8 cellular contexts compared by ENCODE assay signal in genomic region chr19:6372594-6373095, GRCh38. TPM values are rescaled to one million over a fixed set of nuclear protein-coding genes. Genes with fewer than 3 reads are reported as not detected.
A peak's percentile ranks its signal among the peaks of the same experiment; 100 is the strongest.
DNase-seq lines count a peak whose midpoint lies in the region; ATAC-seq and TF ChIP-seq lines count a peak whose summit lies in the region.

Gene ALKBH7 (plus strand): TSS chr19:6372794. CDS start chr19:6372821, 27 bp downstream.

- POLR2A ChIA-PET in AG04450 (lab: Yijun Ruan, JAX): interaction anchor here (0.5 to 2.0 kb wide), 10 partner anchors 10 to 1542 kb away, joined by 3 to 15 read pairs (median 6); partner anchors contain the start of genes CLPP, GTF2F1 and KHSRP

- intact Hi-C loops in spleen (cut with DNase I; ENCODE audit: low total_unique reads): no loop called here

- no peak for TF ChIP-seq CTCF in AG04450 (IDR thresholded peaks at IDR 0.05; ENCODE audit: low read depth, low read length)
- TF ChIP-seq CTCF in spleen (IDR thresholded peaks at IDR 0.05 in 8 of 11, conservative IDR thresholded peaks at IDR 0.05 in 3 of 11): peak in 4 of 11 experiments; percentile 13 to 35 (median 18)

- H3K9me3 ChIP-seq in AG04450 (ENCODE audit: control insufficient read depth, insufficient read depth, low read length): peaks cover 3% of the 10 kb centered on the region; the same call in 1 of the 2 replicates
- H3K9me3 ChIP-seq in spleen: no peaks in the 10 kb centered on the region

- peak within 1 kb of the TSS; percentile 77 for H3K4me3 ChIP-seq in AG04450 (ENCODE audit: low read depth, low read length)
- H3K4me3 ChIP-seq in spleen: peak within 1 kb of the TSS; percentile 71 to 99 (median 90)

- 0 to 2% (median 1%) methylated on average over 26 to 47 of the region's 47 CpGs for WGBS in spleen, 5 donors

- peak within 1 kb of the TSS; percentile 93 for H3K27ac ChIP-seq in AG04450 (ENCODE audit: low read depth, low read length)
- H3K27ac ChIP-seq in spleen: peak within 1 kb of the TSS; percentile 92 to 100 (median 99)

- peaks cover 0 to 37% (median 19%) of the 10 kb centered on the region in 6 donors for H3K36me3 ChIP-seq in spleen

- TF ChIP-seq POLR2A in GM18951 (IDR thresholded peaks at IDR 0.05; ENCODE audit: extremely low read depth, insufficient read depth, insufficient read length) (peak; percentile 72), spleen (IDR thresholded peaks at IDR 0.05) (peak in 1 of 3 donors; percentile 8)

- peak; percentile 71 for ATAC-seq in HG03196 (IDR thresholded peaks at IDR 0.05; ENCODE audit: unreplicated experiment)

- CTCF ChIA-PET in AG04450 (lab: Charles Lee): interaction anchor here (0.5 to 1.0 kb wide), 3 partner anchors 14 to 154 kb away, joined by 3 to 4 read pairs (median 3); no protein-coding TSS in a partner anchor

- H3K4me1 ChIP-seq in spleen: peaks cover 5 to 20% (median 15%) of the 10 kb centered on the region in 6 donors

- DNase-seq in AG04450 (ENCODE audit: low read depth, low spot score) (peak; percentile 100), NCI-H345 (lab: John Stamatoyannopoulos, UW) (peak; percentile 100), cerebellar nuclear complex (lab: John Stamatoyannopoulos, UW) (peak; percentile 95 to 98), iris pigment epithelial cell (ENCODE audit: low read depth) (peak; percentile 100), spleen (peak; percentile 98)
- peak; percentile 89 for DNase-seq in activated CD4-positive, CD25-positive, alpha-beta regulatory T cell treated with anti-CD3 and anti-CD28 coated beads, Interleukin-2, amount 50 U/mL, for 72 hours

- H3K27me3 ChIP-seq in AG04450 (ENCODE audit: control insufficient read depth, insufficient read depth, low read length): no peaks in the 10 kb centered on the region
- H3K27me3 ChIP-seq in spleen (replicated peaks in 1 of 7): no peaks in the 10 kb centered on the region

- in situ Hi-C loops in GM18951 (cut with MboI; ENCODE audit: low sequenced_read_pairs, unreplicated experiment): no loop called here

RNA-seq across cellular contexts. Expression of gene ALKBH7, which starts in this region (rescaled TPM):
- polyA plus RNA-seq in AG04450 (2011; rRNA removed) (11.6 and 16.4 TPM in 2 replicates), spleen (10 to 100 TPM; 64.6 to 80.3 (median 68.3) TPM)
- polyA minus RNA-seq in AG04450 (2011; rRNA and poly(A)+ RNA removed): 3.4 and 5.4 TPM in 2 replicates
- total RNA-seq in spleen: 10 to 100 TPM; 35.5 to 50.6 (median 42.5) TPM

Comparison
In these comparisons a context has a peak if more than half of its experiments do, and no peak if none do; other contexts are left out.
1. Peak in every context shown above with its lines: DNase-seq, ATAC-seq, H3K4me3 ChIP-seq and H3K27ac ChIP-seq.